In the genomic region with DNA sequence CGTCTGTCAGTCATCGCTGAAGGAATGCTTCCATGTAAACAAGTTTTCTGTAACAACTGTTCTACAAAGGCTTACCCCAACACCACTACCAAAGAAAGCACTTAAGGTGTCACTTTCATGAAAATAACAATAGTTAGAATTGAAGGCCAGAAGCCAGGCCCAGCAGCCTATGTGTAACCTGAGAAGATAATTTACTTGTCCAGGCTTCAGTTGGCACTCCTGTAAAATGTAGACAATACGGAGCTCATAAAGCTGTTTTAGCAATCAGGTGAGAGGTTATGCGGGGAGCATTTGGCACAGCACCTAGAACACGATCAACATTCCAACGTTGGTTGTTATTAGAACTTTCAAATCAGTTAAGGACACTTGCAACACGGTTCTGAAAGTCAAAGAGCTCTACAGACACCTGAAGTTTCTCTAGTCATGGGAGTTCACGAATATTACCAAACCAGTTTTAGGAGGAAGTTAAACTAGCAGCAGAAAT, we compare ENCODE assay signal across 10 cellular contexts. TPM values are rescaled to one million over a fixed set of nuclear protein-coding genes. Genes with fewer than 3 reads are reported as not detected.
A peak's percentile ranks its signal among the peaks of the same experiment; 100 is the strongest.
DNase-seq lines count a peak whose midpoint lies in the region; ATAC-seq and TF ChIP-seq lines count a peak whose summit lies in the region.
"Had no signal": no experiment of that assay in that cellular context is flagged by ENCODE, and none has a peak within 500 bp of the region (broad histone marks: within the 10 kb centered on the region; RNA-seq: fewer than 3 reads in every experiment).

No MANE protein-coding gene starts in this region.

- H3K27me3 Mint-ChIP-seq in activated T-helper 2 cell treated with anti-CD3 and anti-CD28 coated beads, Interferon-gamma antibody, Interleukin-2, Interleukin-4, amounts not matched to agents 10 μg/mL and 5 μg/mL and 100 μg/mL, durations not matched to agents 14 hours and 24 hours and 36 hours (ENCODE audit: low read depth) = no peaks in the 10 kb centered on the region
- no peaks in the 10 kb centered on the region for H3K27me3 Mint-ChIP-seq in stimulated activated memory B cell treated with anti-CD40 and anti-IgM and Interleukin-4, amounts not matched to agents 10 μg/mL and 1 μg/mL and 100 μg/mL, for 72 hours

- no peak overlapping the region for H3K4me3 Mint-ChIP-seq in activated T-helper 2 cell treated with anti-CD3 and anti-CD28 coated beads, Interferon-gamma antibody, Interleukin-2, Interleukin-4, amounts not matched to agents 10 μg/mL and 5 μg/mL and 100 μg/mL, durations not matched to agents 14 hours and 24 hours and 36 hours (ENCODE audit: low read depth)
- no peak overlapping the region for H3K4me3 Mint-ChIP-seq in stimulated activated memory B cell treated with anti-CD40 and anti-IgM and Interleukin-4, amounts not matched to agents 10 μg/mL and 1 μg/mL and 100 μg/mL, for 72 hours

- no peak for TF ChIP-seq POLR2A in lower leg skin (IDR thresholded peaks at IDR 0.05)

- WGBS in lung, 2 donors = 64 to 72% methylated on average over 8 of the region's 8 CpGs
- 57 to 64% methylated on average over 8 of the region's 8 CpGs for WGBS in lower leg skin, 2 donors

- H3K9me3 Mint-ChIP-seq in activated T-helper 2 cell treated with anti-CD3 and anti-CD28 coated beads, Interferon-gamma antibody, Interleukin-2, Interleukin-4, amounts not matched to agents 10 μg/mL and 5 μg/mL and 100 μg/mL, durations not matched to agents 14 hours and 24 hours and 36 hours = no peaks in the 10 kb centered on the region
- no peaks in the 10 kb centered on the region for H3K9me3 Mint-ChIP-seq in stimulated activated memory B cell treated with anti-CD40 and anti-IgM and Interleukin-4, amounts not matched to agents 10 μg/mL and 1 μg/mL and 100 μg/mL, for 72 hours

- H3K27ac Mint-ChIP-seq in activated T-helper 2 cell treated with anti-CD3 and anti-CD28 coated beads, Interferon-gamma antibody, Interleukin-2, Interleukin-4, amounts not matched to agents 10 μg/mL and 5 μg/mL and 100 μg/mL, durations not matched to agents 14 hours and 24 hours and 36 hours = peak overlapping the region; percentile 12
- no peak overlapping the region for H3K27ac Mint-ChIP-seq in stimulated activated memory B cell treated with anti-CD40 and anti-IgM and Interleukin-4, amounts not matched to agents 10 μg/mL and 1 μg/mL and 100 μg/mL, for 72 hours

- TF ChIP-seq CTCF in lung (IDR thresholded peaks at IDR 0.05; ENCODE audit: control extremely low read depth, extremely low read depth) (no peak), lower leg skin (IDR thresholded peaks at IDR 0.05) (no peak)

- H3K4me3 ChIP-seq in lung (no peak overlapping the region), lower leg skin (ENCODE audit: low read depth, poor library complexity, severe bottlenecking) (no peak overlapping the region)
- H3K4me3 ChIP-seq: BLaER1, MG63 had no signal

- DNase-seq in Daoy (ENCODE audit: low read depth) (peak; percentile 23), NCI-H146 treated with DMSO at 0.1 percent for 48 hours (lab: John Stamatoyannopoulos, UW; ENCODE audit: unreplicated experiment) (peak; percentile 34), lung (ENCODE audit: low spot score) (peak; percentile 55), lower leg skin (ENCODE audit: low spot score in 2 of 2) (no peak)
- DNase-seq in activated T-helper 2 cell treated with anti-CD3 and anti-CD28 coated beads, Interferon-gamma antibody, Interleukin-2, Interleukin-4, amounts not matched to agents 10 μg/mL and 5 μg/mL and 100 μg/mL, durations not matched to agents 14 hours and 24 hours and 36 hours (ENCODE audit: low spot score) = no peak
- DNase-seq: MG63 had no signal

- peak; percentile 31 for ATAC-seq in lung (ENCODE audit: insufficient read depth, low FRiP score)
- ATAC-seq in stimulated activated memory B cell treated with anti-CD40 and anti-IgM and Interleukin-4, amounts not matched to agents 10 μg/mL and 1 μg/mL and 100 μg/mL, for 72 hours = no peak
- ATAC-seq in GM21528 (IDR thresholded peaks at IDR 0.05; ENCODE audit: low FRiP score, unreplicated experiment) = no peak
- no peak for ATAC-seq in HG03354 (IDR thresholded peaks at IDR 0.05; ENCODE audit: poor library complexity, severe bottlenecking, unreplicated experiment)

- H3K27ac ChIP-seq in lung (ENCODE audit: low read depth in 1 of 2, low read length in 1 of 2) = peak overlapping the region in 1 of 2 donors; percentile 41
- H3K27ac ChIP-seq: BLaER1 had no signal

- H3K9me3 ChIP-seq in lung (ENCODE audit: control insufficient read depth in 2 of 2, insufficient read depth in 1 of 2, low read length in 1 of 2) = no peaks in the 10 kb centered on the region
- H3K9me3 ChIP-seq: MG63 had no signal

- no peaks in the 10 kb centered on the region for H3K36me3 ChIP-seq in lung (ENCODE audit: control insufficient read depth in 2 of 2, insufficient read depth in 2 of 2, low read length in 2 of 2)
- H3K36me3 ChIP-seq: MG63 had no signal

- peaks cover 28% of the 10 kb centered on the region for H3K4me1 Mint-ChIP-seq in activated T-helper 2 cell treated with anti-CD3 and anti-CD28 coated beads, Interferon-gamma antibody, Interleukin-2, Interleukin-4, amounts not matched to agents 10 μg/mL and 5 μg/mL and 100 μg/mL, durations not matched to agents 14 hours and 24 hours and 36 hours (ENCODE audit: low read depth)
- H3K4me1 Mint-ChIP-seq in stimulated activated memory B cell treated with anti-CD40 and anti-IgM and Interleukin-4, amounts not matched to agents 10 μg/mL and 1 μg/mL and 100 μg/mL, for 72 hours = no peaks in the 10 kb centered on the region

- H3K4me1 ChIP-seq in lung (ENCODE audit: control insufficient read depth in 2 of 2, insufficient read depth in 2 of 2, low read length in 2 of 2) = peaks cover 1 to 27% of the 10 kb centered on the region in 2 donors
- H3K4me1 ChIP-seq: BLaER1 had no signal

- H3K27me3 ChIP-seq in lung (ENCODE audit: control insufficient read depth, insufficient read depth) = no peaks in the 10 kb centered on the region
- H3K27me3 ChIP-seq: BLaER1, MG63 had no signal

- peaks cover 14% of the 10 kb centered on the region for H3K36me3 Mint-ChIP-seq in activated T-helper 2 cell treated with anti-CD3 and anti-CD28 coated beads, Interferon-gamma antibody, Interleukin-2, Interleukin-4, amounts not matched to agents 10 μg/mL and 5 μg/mL and 100 μg/mL, durations not matched to agents 14 hours and 24 hours and 36 hours (ENCODE audit: low read depth)
- no peaks in the 10 kb centered on the region for H3K36me3 Mint-ChIP-seq in stimulated activated memory B cell treated with anti-CD40 and anti-IgM and Interleukin-4, amounts not matched to agents 10 μg/mL and 1 μg/mL and 100 μg/mL, for 72 hours

- intact Hi-C loops in activated T-helper 2 cell treated with anti-CD3 and anti-CD28 coated beads, Interferon-gamma antibody, Interleukin-2, Interleukin-4, amounts not matched to agents 10 μg/mL and 5 μg/mL and 100 μg/mL, durations not matched to agents 14 hours and 24 hours and 36 hours (cut with micrococcal nuclease) = loop anchor here (2.0 to 5.0 kb wide), 5 partner anchors 15 to 832 kb away; no protein-coding TSS in a partner anchor
- intact Hi-C loops in lower leg skin (cut with DNase I; ENCODE audit: low total_unique reads) = no loop called here

RNA-seq across cellular contexts. Expression of a gene that starts 15.7 kb away (rescaled TPM):
- total RNA-seq in Daoy (2014; rRNA removed; shearing (Covaris generic)) = 13.6 and 19.4 TPM in 2 replicates
- 41.0 and 41.4 TPM in 2 replicates for total RNA-seq in activated T-helper 2 cell treated with anti-CD3 and anti-CD28 coated beads, Interferon-gamma antibody, Interleukin-2, Interleukin-4, amounts not matched to agents 10 μg/mL and 5 μg/mL and 100 μg/mL, durations not matched to agents 14 hours and 24 hours and 36 hours
- total RNA-seq in lung (10 to 100 TPM; 14.9 to 62.8 TPM), lower leg skin (10 to 100 TPM in 3 of 4 donors, 1 to 10 TPM in 1; 8.4 to 14.9 (median 12.6) TPM)
- 1 to 10 TPM; 6.6 to 8.9 TPM for polyA plus RNA-seq in lung

Comparison
In these comparisons a context has a peak if more than half of its experiments do, and no peak if none do; other contexts are left out.
1. DNase-seq: peak in Daoy (single experiment), NCI-H146 treated with DMSO at 0.1 percent for 48 hours (single experiment) and lung (single experiment); none in activated T-helper 2 cell treated with anti-CD3 and anti-CD28 coated beads, Interferon-gamma antibody, Interleukin-2, Interleukin-4, amounts not matched to agents 10 μg/mL and 5 μg/mL and 100 μg/mL, durations not matched to agents 14 hours and 24 hours and 36 hours (single experiment) and lower leg skin (0 of 2).